Comparison of ENCODE assay signal across 18 cellular contexts in genomic region chr1:210908257-210908656, GRCh38.
A peak's percentile ranks its signal among the peaks of the same experiment; 100 is the strongest.
DNase-seq lines count a peak whose midpoint lies in the region; ATAC-seq and TF ChIP-seq lines count a peak whose summit lies in the region.
"Had no signal": no experiment of that assay in that cellular context is flagged by ENCODE, and none has a peak within 500 bp of the region (broad histone marks: within the 10 kb centered on the region; RNA-seq: fewer than 3 reads in every experiment).

No MANE protein-coding gene starts in this region.

- no peak for TF ChIP-seq POLR2A in right lobe of liver (IDR thresholded peaks at IDR 0.05)
- TF ChIP-seq POLR2A in esophagus muscularis mucosa (IDR thresholded peaks at IDR 0.05; ENCODE audit: low read depth): no peak

- TF ChIP-seq CTCF in right lobe of liver (IDR thresholded peaks at IDR 0.05) (no peak), esophagus muscularis mucosa (IDR thresholded peaks at IDR 0.05) (no peak)

- H3K9me3 ChIP-seq in right lobe of liver: no peaks in the 10 kb centered on the region
- H3K9me3 ChIP-seq in esophagus muscularis mucosa: no peaks in the 10 kb centered on the region
- H3K9me3 ChIP-seq: BLaER1 had no signal

- no peak for TF ChIP-seq EP300 in esophagus muscularis mucosa (IDR thresholded peaks at IDR 0.05)

- no peak overlapping the region for H3K4me3 ChIP-seq in right lobe of liver
- H3K4me3 ChIP-seq in esophagus muscularis mucosa: no peak overlapping the region
- H3K4me3 ChIP-seq: BLaER1, GM12878, GM23248 had no signal

- intact Hi-C loops in right lobe of liver (cut with DNase I) (no loop called here), esophagus muscularis mucosa (cut with DNase I) (no loop called here)

- no peaks in the 10 kb centered on the region for H3K36me3 ChIP-seq in right lobe of liver
- no peaks in the 10 kb centered on the region for H3K36me3 ChIP-seq in esophagus muscularis mucosa
- H3K36me3 ChIP-seq: BLaER1 had no signal

- H3K27me3 ChIP-seq in right lobe of liver (no peaks in the 10 kb centered on the region), esophagus muscularis mucosa (peaks cover 0 to 13% (median 0%) of the 10 kb centered on the region in 4 donors)
- H3K27me3 ChIP-seq: BLaER1 had no signal

- no peak overlapping the region for H3K27ac ChIP-seq in right lobe of liver
- no peak overlapping the region for H3K27ac ChIP-seq in esophagus muscularis mucosa (replicated peaks in 1 of 4)
- H3K27ac ChIP-seq: 22Rv1, BLaER1, GM23248 had no signal

- H3K4me1 ChIP-seq in right lobe of liver (peaks cover 0 to 32% (median 14%) of the 10 kb centered on the region in 4 donors), esophagus muscularis mucosa (no peaks in the 10 kb centered on the region)

- DNase-seq in DMS 273 (lab: John Stamatoyannopoulos, UW; ENCODE audit: unreplicated experiment): peak; percentile 30
- no peak for DNase-seq in DMS 273 treated with DMSO at 0.1 percent for 48 hours (lab: John Stamatoyannopoulos, UW)
- DNase-seq in NCI-H1105 (lab: John Stamatoyannopoulos, UW): peak; percentile 52
- peak; percentile 90 for DNase-seq in NCI-H2171 treated with DMSO at 0.1 percent for 48 hours (lab: John Stamatoyannopoulos, UW)
- DNase-seq in cerebellum (ENCODE audit: low spot score): peak; percentile 55
- no peak for DNase-seq in right lobe of liver
- DNase-seq in esophagus muscularis mucosa (ENCODE audit: extremely low spot score): no peak
- DNase-seq: CD8-positive, alpha-beta memory T cell; GM23248; HFFc6; NCI-H2029 treated with DMSO at 0.1 percent for 48 hours; NCI-H524 treated with DMSO at 0.1 percent for 48 hours; SHP77 had no signal

- 36% methylated on average over 1 of the region's 5 CpGs for WGBS in right lobe of liver (ENCODE audit: insufficient coverage, low coverage, low lambda C conversion rate, missing lambda C conversion rate)
- 59% methylated on average over 5 of the region's 5 CpGs for WGBS in esophagus muscularis mucosa

- ATAC-seq in GM18861 (IDR thresholded peaks at IDR 0.05; ENCODE audit: unreplicated experiment) (no peak), right lobe of liver (no peak)
- ATAC-seq: GM12878, SK-N-SH treated with all-trans-retinoic acid at 6 μM for 48 hours had no signal

Comparison
In these comparisons a context has a peak if more than half of its experiments do, and no peak if none do; other contexts are left out.
1. DNase-seq: peak in DMS 273 (single experiment), NCI-H1105 (single experiment), NCI-H2171 treated with DMSO at 0.1 percent for 48 hours (single experiment) and cerebellum (single experiment); none in DMS 273 treated with DMSO at 0.1 percent for 48 hours (single experiment), right lobe of liver (0 of 3) and esophagus muscularis mucosa (single experiment).